ENCODE assay signal across 29 cellular contexts in the genomic region with DNA sequence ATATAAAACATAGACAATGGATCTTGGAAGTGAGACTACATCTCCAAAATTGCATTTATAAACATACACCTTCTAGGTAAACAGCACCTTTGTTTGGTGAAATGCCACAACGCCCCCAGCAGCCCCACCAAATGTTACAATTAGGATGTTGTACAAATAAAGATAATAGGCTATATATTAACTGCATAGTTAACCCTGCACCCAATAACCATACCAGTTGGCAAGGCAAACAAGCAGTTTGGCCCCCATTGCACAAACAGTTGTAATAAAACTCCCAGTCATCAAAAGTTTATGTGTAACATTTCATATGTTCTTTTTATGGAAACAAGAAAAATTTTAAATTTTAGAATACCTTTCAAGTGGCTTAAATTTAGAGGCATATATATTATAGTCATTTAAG.
"Had no signal": no experiment of that assay in that cellular context is flagged by ENCODE, and none has a peak within 500 bp of the region (broad histone marks: within the 10 kb centered on the region; RNA-seq: fewer than 3 reads in every experiment).

No MANE protein-coding gene starts in this region.

- H3K4me3 ChIP-seq: coronary artery, dorsolateral prefrontal cortex had no signal

- H3K27ac ChIP-seq: brain microvascular endothelial cell, coronary artery had no signal

- H3K27me3 ChIP-seq: brain microvascular endothelial cell, dorsolateral prefrontal cortex had no signal

- H3K27ac Mint-ChIP-seq: activated CD8-positive, alpha-beta T cell treated with anti-CD3 and anti-CD28 coated beads for 36 hours; activated T-helper 17 cell treated with anti-CD3 and anti-CD28 coated beads, Interleukin-2, amount 50 U/mL, for 72 hours; dendritic cell treated with granulocyte-macrophage colony-stimulating factor and Interleukin-4, amounts not matched to agents 40 ng/mL and 50 ng/mL, for 4 days; endodermal cell; T-helper 1 cell treated with Interleukin-12 subunit alpha and Interleukin-12 subunit beta and Interleukin-4 antibody, amounts not matched to agents 30 μg/mL and 1 μg/mL, for 36 hours; T-helper 2 cell treated with Interferon-gamma antibody and Interleukin-4, amounts not matched to agents 5 μg/mL and 100 μg/mL, for 36 hours had no signal

- H3K27me3 Mint-ChIP-seq: activated CD8-positive, alpha-beta T cell treated with anti-CD3 and anti-CD28 coated beads for 36 hours; activated naive CD8-positive, alpha-beta T cell; activated T-helper 17 cell treated with anti-CD3 and anti-CD28 coated beads, Interleukin-2, amount 50 U/mL, for 72 hours; central memory CD8-positive, alpha-beta T cell; dendritic cell treated with granulocyte-macrophage colony-stimulating factor and Interleukin-4, amounts not matched to agents 40 ng/mL and 50 ng/mL, for 4 days had no signal

- DNase-seq: activated CD4-positive, alpha-beta T cell treated with anti-CD3 and anti-CD28 coated beads for 4 hours; activated CD4-positive, alpha-beta T cell treated with anti-CD3 and anti-CD28 coated beads, Interleukin-2, amount 50 U/mL, for 1 hour; activated CD4-positive, alpha-beta T cell treated with anti-CD3 and anti-CD28 coated beads, Interleukin-2, amount 50 U/mL, for 48 hours; activated CD4-positive, CD25-positive, alpha-beta regulatory T cell; activated CD4-positive, CD25-positive, alpha-beta regulatory T cell treated with anti-CD3 and anti-CD28 coated beads, Interleukin-2, amount 50 U/mL, for 72 hours; activated CD8-positive, alpha-beta memory T cell treated with anti-CD3 and anti-CD28 coated beads for 24 hours; activated CD8-positive, alpha-beta T cell treated with anti-CD3 and anti-CD28 coated beads for 36 hours; activated effector memory CD4-positive, alpha-beta T cell treated with Interleukin-2 at 50 U/mL for 16 hours; activated gamma-delta T cell treated with Interleukin-2 at 50 U/mL for 16 hours; activated naive CD4-positive, alpha-beta T cell treated with anti-CD3 and anti-CD28 coated beads, Interleukin-2, amount 50 U/mL, for 16 hours; activated naive CD4-positive, alpha-beta T cell treated with Interleukin-2 at 50 U/mL for 16 hours; activated T-cell treated with anti-CD3 and anti-CD28 coated beads, Interleukin-2, amount 50 U/mL, for 4 hours; amniotic stem cell; anterior cingulate cortex; brain microvascular endothelial cell; dorsolateral prefrontal cortex; effector memory CD4-positive, alpha-beta T cell; endodermal cell; foreskin fibroblast; head of caudate nucleus; T1000 had no signal

- H3K4me1 Mint-ChIP-seq: activated T-helper 17 cell treated with anti-CD3 and anti-CD28 coated beads, Interleukin-2, amount 50 U/mL, for 72 hours; central memory CD8-positive, alpha-beta T cell had no signal

- ATAC-seq: activated CD8-positive, alpha-beta T cell treated with anti-CD3 and anti-CD28 coated beads for 36 hours; activated T-cell treated with anti-CD3 and anti-CD28 coated beads, Interleukin-2, amount 50 U/mL, for 4 hours; activated T-helper 17 cell treated with anti-CD3 and anti-CD28 coated beads, Interleukin-2, amount 50 U/mL, for 72 hours; esophagus mucosa had no signal

- H3K9me3 Mint-ChIP-seq: activated CD8-positive, alpha-beta T cell treated with anti-CD3 and anti-CD28 coated beads for 36 hours; activated T-cell treated with anti-CD3 and anti-CD28 coated beads, Interleukin-2, amount 50 U/mL, for 4 hours; activated T-helper 17 cell treated with anti-CD3 and anti-CD28 coated beads, Interleukin-2, amount 50 U/mL, for 72 hours; central memory CD8-positive, alpha-beta T cell; dendritic cell treated with granulocyte-macrophage colony-stimulating factor and Interleukin-4, amounts not matched to agents 40 ng/mL and 50 ng/mL, for 4 days; endodermal cell; T-helper 1 cell treated with Interleukin-12 subunit alpha and Interleukin-12 subunit beta and Interleukin-4 antibody, amounts not matched to agents 30 μg/mL and 1 μg/mL, for 36 hours; T-helper 2 cell treated with Interferon-gamma antibody and Interleukin-4, amounts not matched to agents 5 μg/mL and 100 μg/mL, for 36 hours had no signal

- H3K4me3 Mint-ChIP-seq: activated CD8-positive, alpha-beta T cell treated with anti-CD3 and anti-CD28 coated beads for 36 hours; activated naive CD8-positive, alpha-beta T cell; activated T-cell treated with anti-CD3 and anti-CD28 coated beads, Interleukin-2, amount 50 U/mL, for 4 hours; activated T-helper 17 cell treated with anti-CD3 and anti-CD28 coated beads, Interleukin-2, amount 50 U/mL, for 72 hours; central memory CD8-positive, alpha-beta T cell; dendritic cell treated with granulocyte-macrophage colony-stimulating factor and Interleukin-4, amounts not matched to agents 40 ng/mL and 50 ng/mL, for 4 days; endodermal cell; T-helper 1 cell treated with Interleukin-12 subunit alpha and Interleukin-12 subunit beta and Interleukin-4 antibody, amounts not matched to agents 30 μg/mL and 1 μg/mL, for 36 hours; T-helper 2 cell treated with Interferon-gamma antibody and Interleukin-4, amounts not matched to agents 5 μg/mL and 100 μg/mL, for 36 hours had no signal
